In the genomic region with DNA sequence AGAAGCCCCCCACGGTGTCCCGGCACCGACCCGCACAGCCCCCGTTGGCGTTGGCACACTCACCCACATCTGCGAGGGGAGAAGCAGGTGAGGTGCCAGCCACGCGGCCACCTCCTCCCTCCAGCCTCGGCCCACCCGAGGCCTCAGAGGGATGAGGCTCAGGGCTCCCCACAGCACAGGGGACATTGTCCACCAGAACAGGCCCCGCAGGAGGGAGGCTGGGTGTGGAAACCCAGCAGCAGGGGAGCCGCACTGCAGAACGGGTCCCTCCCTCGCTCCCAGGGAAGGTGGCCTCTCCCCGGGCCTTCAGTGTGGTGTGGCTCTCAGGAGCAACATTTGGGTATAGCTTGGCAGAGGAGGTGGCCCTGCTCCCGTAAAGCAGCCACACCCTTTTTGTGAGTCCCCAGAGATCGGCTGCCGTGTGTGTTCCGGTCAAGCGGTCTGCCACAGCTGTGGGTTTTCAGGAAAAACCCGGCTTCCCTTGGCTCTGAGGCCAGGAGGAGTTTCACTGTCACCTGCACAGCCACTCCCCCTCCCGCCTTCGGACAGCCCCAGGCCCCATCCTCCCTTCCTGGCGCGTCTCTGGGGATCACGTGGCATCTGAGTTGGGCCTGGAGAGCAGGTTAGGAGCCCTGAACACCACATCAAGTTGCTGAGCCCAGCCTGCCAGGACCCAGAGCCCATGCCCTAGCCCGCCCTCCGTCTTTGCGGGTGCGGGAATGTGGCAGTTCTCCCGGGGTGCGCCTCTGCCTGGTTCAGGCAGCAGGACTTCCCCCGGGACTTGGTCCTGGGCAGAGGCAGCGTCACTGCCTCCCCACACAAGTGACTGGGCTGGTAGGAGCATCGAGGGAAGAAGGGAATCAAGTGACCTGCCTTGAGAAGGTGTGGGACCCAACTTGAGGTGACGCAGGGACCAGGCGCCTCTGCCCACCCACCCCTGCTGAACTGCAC, we compare ENCODE assay signal across 12 cellular contexts.
DNase-seq lines count a peak whose midpoint lies in the region; ATAC-seq and TF ChIP-seq lines count a peak whose summit lies in the region.
"Had no signal": no experiment of that assay in that cellular context is flagged by ENCODE, and none has a peak within 500 bp of the region (broad histone marks: within the 10 kb centered on the region; RNA-seq: fewer than 3 reads in every experiment).

No MANE protein-coding gene starts in this region.

- H3K36me3 ChIP-seq in SJSA1, result no peaks in the 10 kb centered on the region
- H3K36me3 ChIP-seq in upper lobe of right lung, result no peaks in the 10 kb centered on the region
- H3K36me3 ChIP-seq: cardiac muscle cell had no signal

- peak; percentile 16 for DNase-seq in NCI-H748 (lab: John Stamatoyannopoulos, UW; ENCODE audit: unreplicated experiment)
- no peak for DNase-seq in NCI-H748 treated with DMSO at 0.1 percent for 48 hours (lab: John Stamatoyannopoulos, UW)
- DNase-seq in SJSA1 (ENCODE audit: low read depth in 1 of 2, low spot score in 2 of 2), result no peak
- DNase-seq in iPS-NIHi11 (ENCODE audit: low spot score), result peak; percentile 72
- DNase-seq in upper lobe of right lung, result no peak
- no peak for DNase-seq in HCEC 1CT
- no peak for DNase-seq in activated CD4-positive, alpha-beta T cell treated with anti-CD3 and anti-CD28 coated beads, Interleukin-2, amount 50 U/mL, for 1 hour
- DNase-seq in NCI-H226, result no peak
- DNase-seq: activated naive CD4-positive, alpha-beta T cell treated with Interleukin-2 at 50 U/mL for 16 hours; occipital lobe; SK-N-SH had no signal

- H3K27me3 ChIP-seq in SJSA1 (replicated peaks) (no peaks in the 10 kb centered on the region), upper lobe of right lung (no peaks in the 10 kb centered on the region)
- H3K27me3 ChIP-seq: cardiac muscle cell had no signal

- intact Hi-C loops in upper lobe of right lung (cut with DNase I), result no loop called here

- H3K9me3 ChIP-seq in SJSA1 (replicated peaks), result no peaks in the 10 kb centered on the region
- H3K9me3 ChIP-seq in upper lobe of right lung, result no peaks in the 10 kb centered on the region
- H3K9me3 ChIP-seq: SK-N-SH had no signal

- no peak for ATAC-seq in upper lobe of right lung

- H3K27ac ChIP-seq in SJSA1, result 0 out of 2 replicates have a peak overlapping the region, but pooled peaks have one; percentile 12
- H3K27ac ChIP-seq in upper lobe of right lung, result peak overlapping the region; percentile 13
- H3K27ac ChIP-seq: cardiac muscle cell had no signal

- peaks cover 39% of the 10 kb centered on the region for H3K4me1 ChIP-seq in SJSA1 (replicated peaks)
- H3K4me1 ChIP-seq in upper lobe of right lung, result peaks cover 32% of the 10 kb centered on the region

- no peak overlapping the region for H3K4me3 ChIP-seq in SJSA1
- no peak overlapping the region for H3K4me3 ChIP-seq in upper lobe of right lung
- H3K4me3 ChIP-seq: cardiac muscle cell had no signal

- TF ChIP-seq CTCF in upper lobe of right lung (IDR thresholded peaks at IDR 0.05), result no peak

Comparison
In these comparisons a context has a peak if more than half of its experiments do, and no peak if none do; other contexts are left out.
1. DNase-seq: peak in NCI-H748 (single experiment) and iPS-NIHi11 (single experiment); none in NCI-H748 treated with DMSO at 0.1 percent for 48 hours (single experiment), SJSA1 (0 of 2), upper lobe of right lung (single experiment), HCEC 1CT (single experiment), activated CD4-positive, alpha-beta T cell treated with anti-CD3 and anti-CD28 coated beads, Interleukin-2, amount 50 U/mL, for 1 hour (single experiment) and NCI-H226 (single experiment).